ENCODE assay signal across 16 cellular contexts in the genomic region with DNA sequence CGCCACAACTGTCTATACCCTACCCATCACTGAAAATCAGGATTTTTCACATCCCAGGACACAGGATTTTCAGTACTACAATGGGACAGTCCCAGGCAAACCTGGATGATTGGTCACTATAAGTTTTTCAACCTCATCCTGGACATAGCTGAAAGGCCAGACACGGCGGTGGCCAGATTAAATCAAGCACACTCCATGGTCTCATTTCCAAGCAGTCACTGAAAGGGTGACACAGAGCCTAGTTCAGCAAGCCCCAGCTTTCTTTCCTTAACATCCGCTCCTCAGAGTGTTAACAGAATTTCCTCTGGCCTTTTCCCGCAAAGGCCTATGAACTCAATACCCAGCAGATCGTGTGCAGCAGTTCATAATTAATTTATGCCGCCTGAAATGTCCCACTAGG.
"Had no signal": no experiment of that assay in that cellular context is flagged by ENCODE, and none has a peak within 500 bp of the region (broad histone marks: within the 10 kb centered on the region; RNA-seq: fewer than 3 reads in every experiment).

No MANE protein-coding gene starts in this region.

- DNase-seq: KBM-7, MV-4-11, NCI-H1048, NCI-H1105, NCI-H1417, NCI-H1436 treated with DMSO at 0.1 percent for 48 hours, NCI-H1694, NCI-H187 treated with DMSO at 0.1 percent for 48 hours, NCI-H2029 treated with DMSO at 0.1 percent for 48 hours, NCI-H2107, NCI-H2227 treated with DMSO at 0.1 percent for 48 hours, NCI-H526 treated with DMSO at 0.1 percent for 48 hours, NCI-H748 treated with DMSO at 0.1 percent for 48 hours, Right ventricle myocardium superior, RPMI8226, SIG-M5 had no signal
